Comparison of ENCODE assay signal across 21 cellular contexts in genomic region chr13:63882052-63882451, GRCh38.
DNase-seq lines count a peak whose midpoint lies in the region; ATAC-seq, FAIRE-seq and TF ChIP-seq lines count a peak whose summit lies in the region.
"Had no signal": no experiment of that assay in that cellular context is flagged by ENCODE, and none has a peak within 500 bp of the region (broad histone marks: within the 10 kb centered on the region; RNA-seq: fewer than 3 reads in every experiment).

No MANE protein-coding gene starts in this region.

- H3K9ac ChIP-seq in HepG2 (ENCODE audit: insufficient read depth, low read depth, low read length) (no peak overlapping the region), IMR-90 (ENCODE audit: low read depth, low read length) (no peak overlapping the region)
- H3K9ac ChIP-seq: BLaER1 had no signal

- no peaks in the 10 kb centered on the region for H3K9me1 ChIP-seq in IMR-90 (ENCODE audit: insufficient read depth, low read length)

- H3K56ac ChIP-seq in IMR-90 (ENCODE audit: extremely low read depth, insufficient read depth, low read length), result no peak overlapping the region

- WGBS in HepG2 (ENCODE audit: low lambda C conversion rate), result 50% methylated on average over 1 of the region's 1 CpG
- WGBS in right lobe of liver (ENCODE audit: insufficient coverage, low coverage, low lambda C conversion rate, missing lambda C conversion rate), result 21% methylated on average over 1 of the region's 1 CpG
- WGBS in IMR-90 (ENCODE audit: extremely low coverage in 2 of 2, insufficient read length in 1 of 2), 2 experiments, result 80% methylated on average over 1 of the region's 1 CpG; no CpG with 5 or more reads in 1 of the 2 experiments

- H3K4me1 Mint-ChIP-seq in CD4-positive, alpha-beta T cell (ENCODE audit: low read depth), result no peaks in the 10 kb centered on the region
- H3K4me1 Mint-ChIP-seq: CD14-positive monocyte; CD4-positive, CD25-positive, alpha-beta regulatory T cell had no signal

- ATAC-seq in HepG2 (no peak), right lobe of liver (no peak), IMR-90 (ENCODE audit: low read depth) (no peak)
- ATAC-seq in CD4-positive, alpha-beta T cell (ENCODE audit: poor library complexity), result no peak
- ATAC-seq: CD8-positive, alpha-beta T cell had no signal

- H3K4me3 ChIP-seq in HepG2 (replicated peaks in 1 of 3; ENCODE audit: insufficient read depth in 1 of 3, low read depth in 2 of 3, low read length in 3 of 3) (no peak overlapping the region), right lobe of liver (no peak overlapping the region), IMR-90 (ENCODE audit: insufficient read depth, low read depth, low read length) (no peak overlapping the region)
- H3K4me3 ChIP-seq: BLaER1 had no signal

- no TSS peak for BruUV-seq in HepG2 (replicated peaks; lab: Mats Ljungman, UMichigan)
- no TSS peak for BruUV-seq in IMR-90 (replicated peaks; lab: Mats Ljungman, UMichigan)

- no peak for TF ChIP-seq RAD21 in HepG2 (CRISPR knock-in tag; IDR thresholded peaks at IDR 0.05)
- TF ChIP-seq RAD21 in IMR-90 (IDR thresholded peaks at IDR 0.05; ENCODE audit: low read length), result no peak

- H2AFZ ChIP-seq in HepG2 (ENCODE audit: low read length) (no peak overlapping the region), IMR-90 (replicated peaks; ENCODE audit: low read length, poor library complexity) (no peak overlapping the region)

- TF ChIP-seq EP300 in HepG2 (IDR thresholded peaks at IDR 0.05; ENCODE audit: low read depth in 2 of 2, low read length in 2 of 2), result no peak
- no peak for TF ChIP-seq EP300 in HepG2 (CRISPR knock-in tag; IDR thresholded peaks at IDR 0.05; ENCODE audit: borderline replicate concordance)

- no peaks in the 10 kb centered on the region for H3K9me3 ChIP-seq in HepG2 (ENCODE audit: low read length)
- H3K9me3 ChIP-seq in right lobe of liver, result no peaks in the 10 kb centered on the region
- no peaks in the 10 kb centered on the region for H3K9me3 ChIP-seq in IMR-90 (ENCODE audit: control insufficient read depth, insufficient read depth, low read length)
- no peaks in the 10 kb centered on the region for H3K9me3 ChIP-seq in CD4-positive, alpha-beta T cell (ENCODE audit: control insufficient read depth, low read length)
- H3K9me3 ChIP-seq: BE2C, BLaER1, Caco-2 had no signal

- H4K91ac ChIP-seq in IMR-90 (ENCODE audit: insufficient read depth, low read depth, low read length), result no peak overlapping the region

- H3K4me2 ChIP-seq in HepG2 (ENCODE audit: low read depth, low read length) (no peak overlapping the region), IMR-90 (ENCODE audit: low read depth, low read length) (no peak overlapping the region)
- H3K4me2 ChIP-seq: BLaER1 had no signal

- no peaks in the 10 kb centered on the region for H4K20me1 ChIP-seq in HepG2 (ENCODE audit: insufficient read depth, low read length)
- no peaks in the 10 kb centered on the region for H4K20me1 ChIP-seq in IMR-90 (ENCODE audit: insufficient read depth, low read length)
- H4K20me1 ChIP-seq: BLaER1 had no signal

- FAIRE-seq in HepG2 (lab: Jason Lieb, UNC), result no peak
- FAIRE-seq: D721Med, G401.6, GM12891, GM19239 had no signal

- peaks cover 10% of the 10 kb centered on the region for H3K9me3 Mint-ChIP-seq in CD4-positive, alpha-beta T cell

- no peaks in the 10 kb centered on the region for H3K27me3 ChIP-seq in HepG2 (ENCODE audit: control insufficient read depth in 1 of 2, insufficient read depth in 2 of 2, low read length in 2 of 2)
- H3K27me3 ChIP-seq in right lobe of liver, result no peaks in the 10 kb centered on the region
- H3K27me3 ChIP-seq in IMR-90 (ENCODE audit: control insufficient read depth, insufficient read depth, low read length), result no peaks in the 10 kb centered on the region
- H3K27me3 ChIP-seq in CD4-positive, alpha-beta T cell (ENCODE audit: control insufficient read depth, insufficient read depth, low read length), result no peaks in the 10 kb centered on the region
- H3K27me3 ChIP-seq: BE2C, BLaER1 had no signal

- H3K36me3 ChIP-seq in HepG2 (replicated peaks in 1 of 2; ENCODE audit: control insufficient read depth in 1 of 2, insufficient read depth in 2 of 2, low read length in 2 of 2), result no peaks in the 10 kb centered on the region
- H3K36me3 ChIP-seq in right lobe of liver, result no peaks in the 10 kb centered on the region
- H3K36me3 ChIP-seq in IMR-90 (ENCODE audit: control insufficient read depth, insufficient read depth, low read length), result no peaks in the 10 kb centered on the region
- H3K36me3 ChIP-seq: BE2C, BLaER1 had no signal

- no peak overlapping the region for H2BK15ac ChIP-seq in IMR-90 (ENCODE audit: low read depth, low read length)

- H3K27ac ChIP-seq in HepG2 (ENCODE audit: extremely low read length, insufficient read depth, low read length), result no peak overlapping the region
- H3K27ac ChIP-seq in right lobe of liver, result no peak overlapping the region
- H3K27ac ChIP-seq in IMR-90 (ENCODE audit: insufficient read depth, low read length), result no peak overlapping the region
- H3K27ac ChIP-seq in CD4-positive, alpha-beta T cell (ENCODE audit: low read depth, low read length), result no peak overlapping the region
- H3K27ac ChIP-seq: 22Rv1, BLaER1 had no signal

- H2BK5ac ChIP-seq in IMR-90 (ENCODE audit: low read depth, low read length, poor library complexity, severe bottlenecking), result no peak overlapping the region

- H3K79me1 ChIP-seq in IMR-90 (ENCODE audit: low read depth in 1 of 2, low read length in 2 of 2), result no peaks in the 10 kb centered on the region

- H2BK120ac ChIP-seq in IMR-90 (ENCODE audit: low read depth, low read length), result no peak overlapping the region

- no peak overlapping the region for H3K4me3 Mint-ChIP-seq in CD4-positive, alpha-beta T cell
- H3K4me3 Mint-ChIP-seq: CD14-positive monocyte; CD4-positive, CD25-positive, alpha-beta regulatory T cell; CD8-positive, alpha-beta T cell had no signal

- no peak overlapping the region for H3K23ac ChIP-seq in IMR-90 (ENCODE audit: low read depth, low read length)

- no peaks in the 10 kb centered on the region for H3K36me3 Mint-ChIP-seq in CD4-positive, alpha-beta T cell (ENCODE audit: low read depth)
- H3K36me3 Mint-ChIP-seq: CD14-positive monocyte; CD4-positive, CD25-positive, alpha-beta regulatory T cell; CD8-positive, alpha-beta T cell had no signal

- H3K18ac ChIP-seq in IMR-90 (ENCODE audit: low read depth, low read length), result no peak overlapping the region

- H3K14ac ChIP-seq in IMR-90 (replicated peaks; ENCODE audit: low read depth, low read length), result no peak overlapping the region

- CTCF ChIA-PET in HepG2 (lab: Yijun Ruan, JAX; ENCODE audit: low intra/inter-chr PET ratio, low total read pairs) (no interaction called here), IMR-90 (lab: Yijun Ruan, JAX) (no interaction called here)
- CTCF ChIA-PET in CD4-positive, alpha-beta T cell (lab: Charles Lee), result no interaction called here

- no peak overlapping the region for H4K8ac ChIP-seq in IMR-90 (ENCODE audit: low read depth in 2 of 2, low read length in 2 of 2)

- no peak overlapping the region for H3K27ac Mint-ChIP-seq in CD4-positive, alpha-beta T cell
- H3K27ac Mint-ChIP-seq: CD14-positive monocyte; CD4-positive, CD25-positive, alpha-beta regulatory T cell; CD8-positive, alpha-beta T cell had no signal

- in situ Hi-C loops in HepG2 (cut with HindIII; ENCODE audit: extremely low pct_ligation_motif_present, low pct_unique_long_range_greater_than_20kb), result no loop called here
- in situ Hi-C loops in IMR-90 (cut with MboI; ENCODE audit: low sequenced_read_pairs), result no loop called here

- intact Hi-C loops in HepG2 (cut with micrococcal nuclease; ENCODE audit: unreplicated experiment), result no loop called here
- intact Hi-C loops in right lobe of liver (cut with DNase I), result no loop called here
- intact Hi-C loops in IMR-90 (cut with micrococcal nuclease), result no loop called here
- intact Hi-C loops in CD4-positive, alpha-beta T cell (cut with DNase I, micrococcal nuclease), result no loop called here

- no peak overlapping the region for H2AK5ac ChIP-seq in IMR-90 (ENCODE audit: low read depth, low read length)

- dilution Hi-C loops in IMR-90 (cut with HindIII; ENCODE audit: low sequenced_read_pairs, unreplicated experiment), result no loop called here

- no peaks in the 10 kb centered on the region for H3K27me3 Mint-ChIP-seq in CD4-positive, alpha-beta T cell
- H3K27me3 Mint-ChIP-seq: CD4-positive, CD25-positive, alpha-beta regulatory T cell had no signal

- POLR2A ChIA-PET in HepG2 (lab: Yijun Ruan, JAX) (no interaction called here), IMR-90 (lab: Charles Lee; ENCODE audit: unreplicated experiment) (no interaction called here)
- POLR2A ChIA-PET in CD4-positive, alpha-beta T cell (lab: Charles Lee), result no interaction called here

- no peak overlapping the region for H2AK9ac ChIP-seq in IMR-90 (replicated peaks; ENCODE audit: low read depth, low read length, poor library complexity)

- H3K4me1 ChIP-seq in HepG2 (ENCODE audit: insufficient read depth, low read length) (no peaks in the 10 kb centered on the region), right lobe of liver (no peaks in the 10 kb centered on the region), IMR-90 (ENCODE audit: control insufficient read depth, insufficient read depth, low read length) (no peaks in the 10 kb centered on the region)
- H3K4me1 ChIP-seq: BE2C, BLaER1, Caco-2 had no signal

- H3K4ac ChIP-seq in IMR-90 (ENCODE audit: low read depth, low read length), result no peak overlapping the region

- no peak for TF ChIP-seq POLR2A in HepG2 (IDR thresholded peaks at IDR 0.05; ENCODE audit: insufficient read depth in 1 of 2, low read depth in 2 of 2, low read length in 2 of 2)
- no peak for TF ChIP-seq POLR2A in right lobe of liver (IDR thresholded peaks at IDR 0.05)
- TF ChIP-seq POLR2A in IMR-90 (IDR thresholded peaks at IDR 0.05; ENCODE audit: low read depth, low read length), result no peak

- no peak for TF ChIP-seq CTCF in HepG2 (CRISPR knock-in tag; IDR thresholded peaks at IDR 0.05)
- TF ChIP-seq CTCF in right lobe of liver (IDR thresholded peaks at IDR 0.05), result no peak
- TF ChIP-seq CTCF in IMR-90 (conservative IDR thresholded peaks at IDR 0.05; ENCODE audit: low read depth, low read length), result no peak
- no peak for TF ChIP-seq CTCF in CD4-positive, alpha-beta T cell (IDR thresholded peaks at IDR 0.05)

- H3K79me2 ChIP-seq in HepG2 (ENCODE audit: insufficient read depth, low read length), result no peaks in the 10 kb centered on the region

- DNase-seq in HepG2 (ENCODE audit: low spot score), result no peak
- no peak for DNase-seq in right lobe of liver
- no peak for DNase-seq in IMR-90
- no peak for DNase-seq in CD4-positive, alpha-beta T cell
- DNase-seq in SK-N-DZ (ENCODE audit: low spot score), result no peak
- DNase-seq: ACHN; BE2C; C1 segment of cervical spinal cord; Caco-2; Calu3; CD4-positive, CD25-positive, alpha-beta regulatory T cell; CD8-positive, alpha-beta T cell; DMS79 treated with DMSO at 0.1 percent for 48 hours; GF-D8 had no signal

- H4K5ac ChIP-seq in IMR-90 (ENCODE audit: low read depth, low read length), result no peak overlapping the region

- H2BK20ac ChIP-seq in IMR-90 (ENCODE audit: low read depth, low read length), result no peak overlapping the region

TF ChIP-seq in HepG2, 621 proteins besides CTCF, POLR2A, EP300 and RAD21 (continues in another document):
- no peak for TF ChIP-seq PHF8 (CRISPR knock-in tag; IDR thresholded peaks at IDR 0.05)
- TF ChIP-seq MAFF (IDR thresholded peaks at IDR 0.05; ENCODE audit: low read depth, low read length), result peak; percentile 80

TF ChIP-seq in IMR-90, 13 proteins besides CTCF, POLR2A, EP300 and RAD21 (continues in another document):
- no peak for TF ChIP-seq CEBPB (IDR thresholded peaks at IDR 0.05; ENCODE audit: low read depth, low read length)
- TF ChIP-seq SMC3 (IDR thresholded peaks at IDR 0.05; ENCODE audit: low read depth, low read length), result no peak
